In the genomic region with DNA sequence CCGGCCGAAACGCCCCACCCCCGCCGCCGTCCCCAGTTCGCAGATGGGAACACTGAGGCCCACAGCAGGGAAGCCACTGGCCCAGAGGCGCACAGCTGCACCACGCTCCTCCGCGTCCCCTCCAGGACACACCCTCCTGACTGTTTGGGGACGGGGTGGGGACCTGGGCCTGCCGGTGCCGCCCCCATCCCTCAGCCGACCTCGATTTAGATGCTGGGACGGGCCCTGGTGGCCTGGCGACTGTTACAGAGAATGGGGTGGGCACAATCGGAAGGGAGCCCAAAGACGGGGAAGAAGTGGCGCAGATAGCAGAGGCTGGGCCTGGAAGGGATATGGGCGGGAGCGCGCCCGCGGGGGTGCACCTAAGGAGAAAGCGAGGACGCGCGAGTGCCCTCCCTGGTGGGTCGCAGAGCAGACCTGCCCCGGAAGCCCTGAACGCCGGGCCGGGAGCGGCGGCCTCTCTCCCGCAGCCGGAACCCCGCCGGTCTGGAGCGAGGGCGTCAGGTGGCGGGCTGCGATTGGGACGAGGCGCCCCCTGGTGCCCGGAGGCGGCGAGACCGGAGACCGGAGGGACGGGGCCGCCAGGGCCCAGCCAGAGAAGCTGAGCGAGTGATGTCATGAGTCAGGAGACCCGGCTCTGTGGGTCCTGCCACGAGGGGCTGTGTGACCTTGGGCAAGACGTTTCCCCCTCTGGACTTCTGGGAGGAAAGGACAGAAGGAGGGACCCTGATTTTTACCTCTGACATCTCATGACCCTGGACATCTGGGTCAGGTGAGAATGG, we compare ENCODE assay signal across 1 cellular context.
A peak's percentile ranks its signal among the peaks of the same experiment; 100 is the strongest.
TF ChIP-seq lines count a peak whose summit lies in the region.

No MANE protein-coding gene starts in this region.

TF ChIP-seq in K562, 482 proteins besides CTCF, POLR2A, EP300 and RAD21 (continued from another document and continues in another):
- TF ChIP-seq, protein P1, sequence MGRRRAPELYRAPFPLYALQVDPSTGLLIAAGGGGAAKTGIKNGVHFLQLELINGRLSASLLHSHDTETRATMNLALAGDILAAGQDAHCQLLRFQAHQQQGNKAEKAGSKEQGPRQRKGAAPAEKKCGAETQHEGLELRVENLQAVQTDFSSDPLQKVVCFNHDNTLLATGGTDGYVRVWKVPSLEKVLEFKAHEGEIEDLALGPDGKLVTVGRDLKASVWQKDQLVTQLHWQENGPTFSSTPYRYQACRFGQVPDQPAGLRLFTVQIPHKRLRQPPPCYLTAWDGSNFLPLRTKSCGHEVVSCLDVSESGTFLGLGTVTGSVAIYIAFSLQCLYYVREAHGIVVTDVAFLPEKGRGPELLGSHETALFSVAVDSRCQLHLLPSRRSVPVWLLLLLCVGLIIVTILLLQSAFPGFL (CRISPR knock-in tag; IDR thresholded peaks at IDR 0.05) = no peak; the same call in 1 of the 2 replicates
- TF ChIP-seq MYBL2 (IDR thresholded peaks at IDR 0.05; ENCODE audit: low read depth) = no peak
- no peak for TF ChIP-seq MYBL2 (CRISPR knock-in tag; IDR thresholded peaks at IDR 0.05; ENCODE audit: borderline replicate concordance)
- TF ChIP-seq CBX8 (IDR thresholded peaks at IDR 0.05; ENCODE audit: borderline replicate concordance, extremely low read depth, low read depth, low read length, poor library complexity, severe bottlenecking) = no peak
- TF ChIP-seq ERF (CRISPR knock-in tag; IDR thresholded peaks at IDR 0.05) = peak; percentile 67; the same call in 1 of the 2 replicates
- no peak for TF ChIP-seq ADNP (tag; IDR thresholded peaks at IDR 0.05)
- TF ChIP-seq, protein P2, sequence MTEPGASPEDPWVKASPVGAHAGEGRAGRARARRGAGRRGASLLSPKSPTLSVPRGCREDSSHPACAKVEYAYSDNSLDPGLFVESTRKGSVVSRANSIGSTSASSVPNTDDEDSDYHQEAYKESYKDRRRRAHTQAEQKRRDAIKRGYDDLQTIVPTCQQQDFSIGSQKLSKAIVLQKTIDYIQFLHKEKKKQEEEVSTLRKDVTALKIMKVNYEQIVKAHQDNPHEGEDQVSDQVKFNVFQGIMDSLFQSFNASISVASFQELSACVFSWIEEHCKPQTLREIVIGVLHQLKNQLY (CRISPR knock-in tag; conservative IDR thresholded peaks at IDR 0.05) = peak in 1 of 2 experiments; percentile 25; a peak in 1 of 4 replicates
- peak; percentile 91 for TF ChIP-seq CHD4 (IDR thresholded peaks at IDR 0.05; ENCODE audit: insufficient read depth, insufficient replicate concordance, low read depth, low read length, poor library complexity, severe bottlenecking)
- TF ChIP-seq HES1 (IDR thresholded peaks at IDR 0.05; ENCODE audit: low read depth) = no peak
- TF ChIP-seq, protein P3, sequence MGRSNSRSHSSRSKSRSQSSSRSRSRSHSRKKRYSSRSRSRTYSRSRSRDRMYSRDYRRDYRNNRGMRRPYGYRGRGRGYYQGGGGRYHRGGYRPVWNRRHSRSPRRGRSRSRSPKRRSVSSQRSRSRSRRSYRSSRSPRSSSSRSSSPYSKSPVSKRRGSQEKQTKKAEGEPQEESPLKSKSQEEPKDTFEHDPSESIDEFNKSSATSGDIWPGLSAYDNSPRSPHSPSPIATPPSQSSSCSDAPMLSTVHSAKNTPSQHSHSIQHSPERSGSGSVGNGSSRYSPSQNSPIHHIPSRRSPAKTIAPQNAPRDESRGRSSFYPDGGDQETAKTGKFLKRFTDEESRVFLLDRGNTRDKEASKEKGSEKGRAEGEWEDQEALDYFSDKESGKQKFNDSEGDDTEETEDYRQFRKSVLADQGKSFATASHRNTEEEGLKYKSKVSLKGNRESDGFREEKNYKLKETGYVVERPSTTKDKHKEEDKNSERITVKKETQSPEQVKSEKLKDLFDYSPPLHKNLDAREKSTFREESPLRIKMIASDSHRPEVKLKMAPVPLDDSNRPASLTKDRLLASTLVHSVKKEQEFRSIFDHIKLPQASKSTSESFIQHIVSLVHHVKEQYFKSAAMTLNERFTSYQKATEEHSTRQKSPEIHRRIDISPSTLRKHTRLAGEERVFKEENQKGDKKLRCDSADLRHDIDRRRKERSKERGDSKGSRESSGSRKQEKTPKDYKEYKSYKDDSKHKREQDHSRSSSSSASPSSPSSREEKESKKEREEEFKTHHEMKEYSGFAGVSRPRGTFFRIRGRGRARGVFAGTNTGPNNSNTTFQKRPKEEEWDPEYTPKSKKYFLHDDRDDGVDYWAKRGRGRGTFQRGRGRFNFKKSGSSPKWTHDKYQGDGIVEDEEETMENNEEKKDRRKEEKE (IDR thresholded peaks at IDR 0.05; ENCODE audit: borderline replicate concordance in 1 of 2, control insufficient read depth in 1 of 2, low read depth in 2 of 2, low read length in 1 of 2) = peak in 1 of 2 experiments; percentile 83; a peak in 2 of 4 replicates
- no peak for TF ChIP-seq ZNF133 (CRISPR knock-in tag; IDR thresholded peaks at IDR 0.05)
- TF ChIP-seq, protein P4, sequence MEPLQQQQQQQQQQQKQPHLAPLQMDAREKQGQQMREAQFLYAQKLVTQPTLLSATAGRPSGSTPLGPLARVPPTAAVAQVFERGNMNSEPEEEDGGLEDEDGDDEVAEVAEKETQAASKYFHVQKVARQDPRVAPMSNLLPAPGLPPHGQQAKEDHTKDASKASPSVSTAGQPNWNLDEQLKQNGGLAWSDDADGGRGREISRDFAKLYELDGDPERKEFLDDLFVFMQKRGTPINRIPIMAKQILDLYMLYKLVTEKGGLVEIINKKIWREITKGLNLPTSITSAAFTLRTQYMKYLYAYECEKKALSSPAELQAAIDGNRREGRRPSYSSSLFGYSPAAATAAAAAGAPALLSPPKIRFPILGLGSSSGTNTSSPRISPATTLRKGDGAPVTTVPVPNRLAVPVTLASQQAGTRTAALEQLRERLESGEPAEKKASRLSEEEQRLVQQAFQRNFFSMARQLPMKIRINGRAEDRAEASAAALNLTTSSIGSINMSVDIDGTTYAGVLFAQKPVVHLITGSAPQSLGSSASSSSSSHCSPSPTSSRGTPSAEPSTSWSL (CRISPR knock-in tag; IDR thresholded peaks at IDR 0.05; ENCODE audit: borderline replicate concordance) = no peak
- 0 out of 2 replicates have a peak, but pooled peaks have one; percentile 50 for TF ChIP-seq TEAD2 (tag; IDR thresholded peaks at IDR 0.05)
- no peak for TF ChIP-seq BRCA1 (IDR thresholded peaks at IDR 0.05)
- no peak for TF ChIP-seq BRCA1 (CRISPR knock-in tag; IDR thresholded peaks at IDR 0.05)
- peak in 1 of 3 experiments; percentile 89; a peak in 3 of 6 replicates for TF ChIP-seq ZBTB11 (CRISPR knock-in tag; IDR thresholded peaks at IDR 0.05)
- TF ChIP-seq, protein P5, sequence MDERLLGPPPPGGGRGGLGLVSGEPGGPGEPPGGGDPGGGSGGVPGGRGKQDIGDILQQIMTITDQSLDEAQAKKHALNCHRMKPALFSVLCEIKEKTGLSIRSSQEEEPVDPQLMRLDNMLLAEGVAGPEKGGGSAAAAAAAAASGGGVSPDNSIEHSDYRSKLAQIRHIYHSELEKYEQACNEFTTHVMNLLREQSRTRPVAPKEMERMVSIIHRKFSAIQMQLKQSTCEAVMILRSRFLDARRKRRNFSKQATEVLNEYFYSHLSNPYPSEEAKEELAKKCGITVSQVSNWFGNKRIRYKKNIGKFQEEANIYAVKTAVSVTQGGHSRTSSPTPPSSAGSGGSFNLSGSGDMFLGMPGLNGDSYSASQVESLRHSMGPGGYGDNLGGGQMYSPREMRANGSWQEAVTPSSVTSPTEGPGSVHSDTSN (CRISPR knock-in tag; IDR thresholded peaks at IDR 0.05; ENCODE audit: low read depth) = no peak
- TF ChIP-seq, protein P5 (tag; conservative IDR thresholded peaks at IDR 0.05; ENCODE audit: low read depth) = no peak
- no peak for TF ChIP-seq BMI1 (IDR thresholded peaks at IDR 0.05; ENCODE audit: low read length)
- no peak for TF ChIP-seq ZNF354B (CRISPR knock-in tag; IDR thresholded peaks at IDR 0.05)
- TF ChIP-seq ZFP1 (CRISPR knock-in tag; IDR thresholded peaks at IDR 0.05) = no peak
- no peak for TF ChIP-seq ZNF79 (CRISPR knock-in tag; IDR thresholded peaks at IDR 0.05; ENCODE audit: low read depth)
- TF ChIP-seq ETV5 (CRISPR knock-in tag; IDR thresholded peaks at IDR 0.05; ENCODE audit: low read depth) = peak; percentile 95
- 0 out of 2 replicates have a peak, but pooled peaks have one; percentile 57 for TF ChIP-seq ZNF224 (CRISPR knock-in tag; IDR thresholded peaks at IDR 0.05)
- no peak for TF ChIP-seq POLR3A (IDR thresholded peaks at IDR 0.05; ENCODE audit: borderline replicate concordance, extremely low read depth, insufficient read depth, insufficient read length)
- no peak for TF ChIP-seq ZNF586 (CRISPR knock-in tag; conservative IDR thresholded peaks at IDR 0.05)
- peak in 1 of 2 experiments; percentile 89; a peak in 2 of 4 replicates for TF ChIP-seq ARNT (IDR thresholded peaks at IDR 0.05)
- TF ChIP-seq TCF15 (CRISPR knock-in tag; IDR thresholded peaks at IDR 0.05) = peak; percentile 7; the same call in 1 of the 2 replicates
- no peak for TF ChIP-seq SAP30 (IDR thresholded peaks at IDR 0.05; ENCODE audit: borderline replicate concordance, insufficient read depth, low read depth, low read length, poor library complexity, severe bottlenecking)
- TF ChIP-seq CSDE1 (IDR thresholded peaks at IDR 0.05) = no peak
- TF ChIP-seq, protein P6, sequence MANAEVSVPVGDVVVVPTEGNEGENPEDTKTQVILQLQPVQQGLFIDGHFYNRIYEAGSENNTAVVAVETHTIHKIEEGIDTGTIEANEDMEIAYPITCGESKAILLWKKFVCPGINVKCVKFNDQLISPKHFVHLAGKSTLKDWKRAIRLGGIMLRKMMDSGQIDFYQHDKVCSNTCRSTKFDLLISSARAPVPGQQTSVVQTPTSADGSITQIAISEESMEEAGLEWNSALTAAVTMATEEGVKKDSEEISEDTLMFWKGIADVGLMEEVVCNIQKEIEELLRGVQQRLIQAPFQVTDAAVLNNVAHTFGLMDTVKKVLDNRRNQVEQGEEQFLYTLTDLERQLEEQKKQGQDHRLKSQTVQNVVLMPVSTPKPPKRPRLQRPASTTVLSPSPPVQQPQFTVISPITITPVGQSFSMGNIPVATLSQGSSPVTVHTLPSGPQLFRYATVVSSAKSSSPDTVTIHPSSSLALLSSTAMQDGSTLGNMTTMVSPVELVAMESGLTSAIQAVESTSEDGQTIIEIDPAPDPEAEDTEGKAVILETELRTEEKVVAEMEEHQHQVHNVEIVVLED (CRISPR knock-in tag; IDR thresholded peaks at IDR 0.05) = no peak; the same call in 1 of the 2 replicates
- peak; percentile 3 for TF ChIP-seq MEIS2 (IDR thresholded peaks at IDR 0.05; ENCODE audit: partially characterized antibody)
- TF ChIP-seq ZNF57 (CRISPR knock-in tag; IDR thresholded peaks at IDR 0.05) = peak; percentile 37; the same call in 1 of the 2 replicates
- TF ChIP-seq, protein P7, sequence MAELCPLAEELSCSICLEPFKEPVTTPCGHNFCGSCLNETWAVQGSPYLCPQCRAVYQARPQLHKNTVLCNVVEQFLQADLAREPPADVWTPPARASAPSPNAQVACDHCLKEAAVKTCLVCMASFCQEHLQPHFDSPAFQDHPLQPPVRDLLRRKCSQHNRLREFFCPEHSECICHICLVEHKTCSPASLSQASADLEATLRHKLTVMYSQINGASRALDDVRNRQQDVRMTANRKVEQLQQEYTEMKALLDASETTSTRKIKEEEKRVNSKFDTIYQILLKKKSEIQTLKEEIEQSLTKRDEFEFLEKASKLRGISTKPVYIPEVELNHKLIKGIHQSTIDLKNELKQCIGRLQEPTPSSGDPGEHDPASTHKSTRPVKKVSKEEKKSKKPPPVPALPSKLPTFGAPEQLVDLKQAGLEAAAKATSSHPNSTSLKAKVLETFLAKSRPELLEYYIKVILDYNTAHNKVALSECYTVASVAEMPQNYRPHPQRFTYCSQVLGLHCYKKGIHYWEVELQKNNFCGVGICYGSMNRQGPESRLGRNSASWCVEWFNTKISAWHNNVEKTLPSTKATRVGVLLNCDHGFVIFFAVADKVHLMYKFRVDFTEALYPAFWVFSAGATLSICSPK (IDR thresholded peaks at IDR 0.05; ENCODE audit: borderline replicate concordance) = peak; percentile 24; the same call in 1 of the 2 replicates
- no peak; the same call in 1 of the 2 replicates for TF ChIP-seq TAL1 (IDR thresholded peaks at IDR 0.05)
- peak; percentile 58; the same call in 1 of the 2 replicates for TF ChIP-seq MECOM (CRISPR knock-in tag; IDR thresholded peaks at IDR 0.05)
- no peak for TF ChIP-seq SRSF3 (IDR thresholded peaks at IDR 0.05; ENCODE audit: insufficient read depth, low read length)
- peak; percentile 67 for TF ChIP-seq KDM5B (IDR thresholded peaks at IDR 0.05; ENCODE audit: insufficient replicate concordance, low read depth, low read length)
